1 cellular context compared by ENCODE assay signal in the genomic region with DNA sequence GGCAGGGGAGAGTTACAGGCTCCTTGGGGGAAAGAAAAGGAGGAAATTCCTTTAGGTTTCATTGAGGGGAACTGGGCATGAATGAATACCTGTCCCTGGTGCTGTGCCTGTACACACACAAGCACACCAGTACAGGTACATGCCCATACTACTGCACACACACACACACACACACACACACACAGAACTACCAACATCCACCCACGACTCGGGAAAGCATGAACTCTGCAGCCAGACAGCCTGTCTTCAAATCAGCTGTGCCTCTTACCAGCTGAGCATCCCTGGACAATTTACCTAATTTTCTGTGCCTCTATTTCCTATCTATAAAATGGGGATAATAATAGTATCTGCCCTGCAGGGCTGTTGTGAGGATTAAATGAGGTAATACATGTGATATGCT.
TF ChIP-seq lines count a peak whose summit lies in the region.

No MANE protein-coding gene starts in this region.

TF ChIP-seq in H1, 55 proteins besides CTCF, POLR2A, EP300 and RAD21:
- no peak for TF ChIP-seq EZH2 (IDR thresholded peaks at IDR 0.05; ENCODE audit: low read depth, low read length, severe bottlenecking)
- TF ChIP-seq BCL11A (IDR thresholded peaks at IDR 0.05; ENCODE audit: low read depth in 2 of 2, low read length in 2 of 2): no peak
- no peak for TF ChIP-seq CHD7 (IDR thresholded peaks at IDR 0.05; ENCODE audit: insufficient replicate concordance, low read length)
- no peak for TF ChIP-seq POLR2AphosphoS5 (IDR thresholded peaks at IDR 0.05; ENCODE audit: low read depth, low read length)
- no peak for TF ChIP-seq SUZ12 (IDR thresholded peaks at IDR 0.05; ENCODE audit: low read length)
- no peak for TF ChIP-seq JUND (IDR thresholded peaks at IDR 0.05; ENCODE audit: low read length)
- no peak for TF ChIP-seq SIN3A (conservative IDR thresholded peaks at IDR 0.05 in 1 of 2, IDR thresholded peaks at IDR 0.05 in 1 of 2; ENCODE audit: low read depth in 1 of 2, low read length in 2 of 2)
